ENCODE assay signal across 14 cellular contexts in genomic region chr3:45479627-45480026, GRCh38.
DNase-seq lines count a peak whose midpoint lies in the region; ATAC-seq, FAIRE-seq and TF ChIP-seq lines count a peak whose summit lies in the region.
"Had no signal": no experiment of that assay in that cellular context is flagged by ENCODE, and none has a peak within 500 bp of the region (broad histone marks: within the 10 kb centered on the region; RNA-seq: fewer than 3 reads in every experiment).

No MANE protein-coding gene starts in this region.

- intact Hi-C loops in naive thymus-derived CD4-positive, alpha-beta T cell (cut with micrococcal nuclease) = no loop called here

- H3K4me3 Mint-ChIP-seq in naive thymus-derived CD4-positive, alpha-beta T cell = no peak overlapping the region
- H3K4me3 Mint-ChIP-seq: brain, IgD-negative memory B cell had no signal

- H3K27ac Mint-ChIP-seq in naive thymus-derived CD4-positive, alpha-beta T cell = no peak overlapping the region
- H3K27ac Mint-ChIP-seq: IgD-negative memory B cell had no signal

- H3K4me3 ChIP-seq in fibroblast of the aortic adventitia (ENCODE audit: low read depth, low read length) (no peak overlapping the region), skeletal muscle satellite cell (ENCODE audit: low read length) (no peak overlapping the region)
- H3K4me3 ChIP-seq in naive thymus-derived CD4-positive, alpha-beta T cell (ENCODE audit: low read length) = no peak overlapping the region
- H3K4me3 ChIP-seq: tibial artery had no signal

- peaks cover 0 to 5% (median 0%) of the 10 kb centered on the region in 7 donors for H3K4me1 Mint-ChIP-seq in naive thymus-derived CD4-positive, alpha-beta T cell
- H3K4me1 Mint-ChIP-seq: brain, IgD-negative memory B cell had no signal

- peaks cover 16% of the 10 kb centered on the region for H3K4me1 ChIP-seq in skeletal muscle satellite cell (ENCODE audit: control insufficient read depth, insufficient read depth, low read length)
- H3K4me1 ChIP-seq in naive thymus-derived CD4-positive, alpha-beta T cell (ENCODE audit: control insufficient read depth in 2 of 2, insufficient read depth in 2 of 2, low read length in 2 of 2) = no peaks in the 10 kb centered on the region
- H3K4me1 ChIP-seq: tibial artery had no signal

- H3K9ac ChIP-seq in skeletal muscle satellite cell (ENCODE audit: low read depth, low read length) = peak overlapping the region; percentile 15

- H3K36me3 ChIP-seq in skeletal muscle satellite cell (ENCODE audit: insufficient read depth, low read length) = peaks cover 11% of the 10 kb centered on the region
- peaks cover 0 to 63% (median 3%) of the 10 kb centered on the region in 3 experiments for H3K36me3 ChIP-seq in naive thymus-derived CD4-positive, alpha-beta T cell (ENCODE audit: control insufficient read depth in 2 of 3, insufficient read depth in 3 of 3, low read length in 3 of 3)

- DNase-seq in GM04503 (ENCODE audit: low read depth) (peak; percentile 79), T1000 (lab: John Stamatoyannopoulos, UW) (peak; percentile 10), fibroblast of the aortic adventitia (ENCODE audit: low read depth) (peak; percentile 86), D721Med (ENCODE audit: insufficient read length, low spot score) (no peak), NAMALWA (ENCODE audit: low spot score) (no peak)
- no peak for DNase-seq in central memory CD4-positive, alpha-beta T cell
- no peak for DNase-seq in naive thymus-derived CD4-positive, alpha-beta T cell
- DNase-seq: activated CD8-positive, alpha-beta memory T cell treated with anti-CD3 and anti-CD28 coated beads, Interleukin-2, amount 50 U/mL, for 48 hours; OCI-M1; retina; tibial artery had no signal

- TF ChIP-seq CTCF in fibroblast of the aortic adventitia (IDR thresholded peaks at IDR 0.05; ENCODE audit: insufficient read depth, low read length) (no peak), D721Med (IDR thresholded peaks at IDR 0.05; ENCODE audit: insufficient read depth, missing control alignments) (no peak)

- H3K27me3 Mint-ChIP-seq in naive thymus-derived CD4-positive, alpha-beta T cell = no peaks in the 10 kb centered on the region
- H3K27me3 Mint-ChIP-seq: brain, IgD-negative memory B cell had no signal

- H3K27me3 ChIP-seq in skeletal muscle satellite cell (ENCODE audit: control insufficient read depth, insufficient read depth, low read length) = no peaks in the 10 kb centered on the region
- no peaks in the 10 kb centered on the region for H3K27me3 ChIP-seq in naive thymus-derived CD4-positive, alpha-beta T cell (ENCODE audit: control insufficient read depth in 2 of 2, insufficient read depth in 2 of 2, low read length in 2 of 2)
- H3K27me3 ChIP-seq: tibial artery had no signal

- no peak for ATAC-seq in naive thymus-derived CD4-positive, alpha-beta T cell

- CTCF ChIA-PET in naive thymus-derived CD4-positive, alpha-beta T cell (lab: Charles Lee) = no interaction called here

- H3K4me2 ChIP-seq in skeletal muscle satellite cell (ENCODE audit: low read length) = peak overlapping the region; percentile 6

- H3K9me3 ChIP-seq in skeletal muscle satellite cell (replicated peaks; ENCODE audit: low read length) = peaks cover 3% of the 10 kb centered on the region
- peaks cover 0 to 5% (median 0%) of the 10 kb centered on the region in 3 experiments for H3K9me3 ChIP-seq in naive thymus-derived CD4-positive, alpha-beta T cell (ENCODE audit: control insufficient read depth in 2 of 3, low read length in 3 of 3)
- H3K9me3 ChIP-seq: tibial artery had no signal

- H3K27ac ChIP-seq in naive thymus-derived CD4-positive, alpha-beta T cell (ENCODE audit: low read depth, low read length) = no peak overlapping the region
- H3K27ac ChIP-seq: tibial artery had no signal

- FAIRE-seq in D721Med (lab: Jason Lieb, UNC) = no peak

- H3K9me3 Mint-ChIP-seq in naive thymus-derived CD4-positive, alpha-beta T cell = peaks cover 0 to 13% (median 4%) of the 10 kb centered on the region in 11 donors

- peaks cover 14 to 85% (median 68%) of the 10 kb centered on the region in 5 donors for H3K36me3 Mint-ChIP-seq in naive thymus-derived CD4-positive, alpha-beta T cell

- POLR2A ChIA-PET in naive thymus-derived CD4-positive, alpha-beta T cell (lab: Charles Lee) = interaction anchor here (0.6 kb wide), 1 partner anchor 175 kb away, joined by 4 read pairs; no protein-coding TSS in a partner anchor

Comparison
In these comparisons a context has a peak if more than half of its experiments do, and no peak if none do; other contexts are left out.
1. DNase-seq: peak in GM04503 (single experiment), T1000 (single experiment) and fibroblast of the aortic adventitia (single experiment); none in central memory CD4-positive, alpha-beta T cell (single experiment), naive thymus-derived CD4-positive, alpha-beta T cell (0 of 9), D721Med (single experiment) and NAMALWA (single experiment).